In genomic region chr4:88452941-88453340, GRCh38 we compare ENCODE assay signal across 31 cellular contexts.
"Had no signal": no experiment of that assay in that cellular context is flagged by ENCODE, and none has a peak within 500 bp of the region (broad histone marks: within the 10 kb centered on the region; RNA-seq: fewer than 3 reads in every experiment).

No MANE protein-coding gene starts in this region.

- DNase-seq: activated B cell treated with CpG ODN at 0.5 μM for 24 hours; activated CD4-positive, alpha-beta memory T cell treated with anti-CD3 and anti-CD28 coated beads for 36 hours; activated CD4-positive, alpha-beta T cell treated with anti-CD3 and anti-CD28 coated beads for 4 hours; activated CD4-positive, alpha-beta T cell treated with anti-CD3 and anti-CD28 coated beads, Interleukin-2, amount 50 U/mL, for 1 hour; activated CD8-positive, alpha-beta memory T cell treated with anti-CD3 and anti-CD28 coated beads, Interleukin-2, amount 10 ng/mL, durations not matched to agents 7 days and 5 days; activated CD8-positive, alpha-beta memory T cell treated with anti-CD3 and anti-CD28 coated beads, Interleukin-2, amount 50 U/mL, for 4 hours; activated CD8-positive, alpha-beta T cell treated with anti-CD3 and anti-CD28 coated beads, Interleukin-2, amount 10 ng/mL, durations not matched to agents 7 days and 5 days; activated gamma-delta T cell; activated naive CD4-positive, alpha-beta T cell; activated naive CD4-positive, alpha-beta T cell treated with anti-CD3 and anti-CD28 coated beads, Interleukin-2, amount 10 ng/mL, durations not matched to agents 7 days and 5 days; activated naive CD8-positive, alpha-beta T cell treated with anti-CD3 and anti-CD28 coated beads, Interleukin-2, amount 10 ng/mL, durations not matched to agents 7 days and 5 days; activated T-cell treated with anti-CD3 and anti-CD28 coated beads, Interleukin-2, amount 50 U/mL, for 24 hours; activated T-cell treated with anti-CD3 and anti-CD28 coated beads, Interleukin-2, amount 50 U/mL, for 72 hours; central memory CD4-positive, alpha-beta T cell; cerebellar nuclear complex; colonic mucosa; effector CD8-positive, alpha-beta T cell; esophagus squamous epithelium; foreskin melanocyte; heart right ventricle; T-helper 1 cell; T-helper 17 cell; T1000; WERI-Rb-1 had no signal

- H3K27ac ChIP-seq: ascending aorta, breast epithelium, cardiac muscle cell, colonic mucosa, epithelial cell of prostate, esophagus squamous epithelium, gastroesophageal sphincter, heart right ventricle, WERI-Rb-1 had no signal

- H3K36me3 ChIP-seq: ascending aorta, breast epithelium, cardiac muscle cell, colonic mucosa, esophagus squamous epithelium, gastroesophageal sphincter, heart right ventricle, WERI-Rb-1 had no signal

- ATAC-seq: activated CD4-positive, CD25-positive, alpha-beta regulatory T cell treated with anti-CD3 and anti-CD28 coated beads, Interleukin-2, amount 50 U/mL, for 24 hours; activated CD8-positive, alpha-beta memory T cell treated with anti-CD3 and anti-CD28 coated beads, Interleukin-2, amount 10 ng/mL, durations not matched to agents 7 days and 5 days; activated CD8-positive, alpha-beta T cell treated with anti-CD3 and anti-CD28 coated beads, Interleukin-2, amount 10 ng/mL, durations not matched to agents 7 days and 5 days; activated naive CD4-positive, alpha-beta T cell treated with anti-CD3 and anti-CD28 coated beads, Interleukin-2, amount 50 U/mL, for 72 hours; activated T-cell treated with anti-CD3 and anti-CD28 coated beads, Interleukin-2, amount 50 U/mL, for 72 hours; gastroesophageal sphincter; heart right ventricle; T-helper 17 cell had no signal

- H3K9me3 ChIP-seq: ascending aorta, breast epithelium, colonic mucosa, esophagus squamous epithelium, gastroesophageal sphincter, heart right ventricle had no signal

- H3K4me3 ChIP-seq: ascending aorta, breast epithelium, cardiac muscle cell, colonic mucosa, esophagus squamous epithelium, gastroesophageal sphincter, heart right ventricle had no signal

- H3K4me1 ChIP-seq: breast epithelium, colonic mucosa had no signal

- H3K27me3 ChIP-seq: ascending aorta, breast epithelium, colonic mucosa, gastroesophageal sphincter, heart right ventricle had no signal
